Comparison of ENCODE assay signal across 9 cellular contexts in the genomic region with DNA sequence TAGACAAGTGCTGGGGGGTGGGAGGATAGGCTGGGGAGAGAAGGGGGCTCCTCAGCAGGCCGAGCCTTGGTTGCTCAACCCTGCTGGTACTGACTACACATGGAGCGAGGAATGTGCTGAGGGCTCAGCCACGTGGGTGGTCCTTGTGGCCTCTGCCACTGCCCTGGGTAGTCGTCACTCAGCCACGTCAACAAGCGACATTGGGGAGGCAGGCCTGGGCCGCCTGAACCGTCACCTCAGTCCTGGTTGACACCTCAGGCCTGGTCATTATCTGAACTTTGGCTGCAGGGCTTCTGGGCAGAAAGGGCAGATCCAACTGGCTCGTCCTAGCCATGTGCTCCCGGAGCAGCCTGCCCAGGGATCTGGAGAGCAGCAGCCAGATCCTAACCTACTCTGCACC.
"Had no signal": no experiment of that assay in that cellular context is flagged by ENCODE, and none has a peak within 500 bp of the region (broad histone marks: within the 10 kb centered on the region; RNA-seq: fewer than 3 reads in every experiment).

No MANE protein-coding gene starts in this region.

- DNase-seq: GOT3, H7, HFFc6, IMR-90, KG1 had no signal

- H3K4me1 ChIP-seq: HAP-1 had no signal

- H3K4me3 ChIP-seq: HAP-1, K562 had no signal

- FAIRE-seq: HTR-8/SVneo, K562 had no signal

- H3K27ac Mint-ChIP-seq: HFFc6 had no signal

- H3K4me3 Mint-ChIP-seq: HFFc6 had no signal

- H3K9me3 ChIP-seq: HAP-1 had no signal

- H3K9me3 Mint-ChIP-seq: HFFc6 had no signal

- ATAC-seq: HCT116, K562 had no signal
